Comparison of ENCODE assay signal across 10 cellular contexts in the genomic region with DNA sequence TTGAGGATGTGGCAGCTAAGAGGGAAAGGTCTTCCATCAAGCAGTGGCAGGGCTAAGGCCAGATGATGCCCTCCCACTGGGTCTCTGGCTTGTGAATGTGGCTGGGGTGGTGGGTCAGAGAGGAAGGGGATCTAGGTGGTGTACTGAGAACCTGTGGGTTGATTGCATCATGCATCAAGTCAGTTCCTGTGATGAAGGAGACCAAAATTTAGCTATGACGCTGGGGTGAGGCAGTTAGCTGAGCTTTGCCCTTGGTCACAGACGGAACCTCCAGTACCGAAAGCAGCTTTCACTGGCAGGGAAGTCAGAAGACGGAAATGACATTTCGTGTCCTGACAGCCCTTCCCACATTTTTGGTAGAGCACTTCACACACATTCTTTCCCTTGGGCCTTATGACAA. TPM values are rescaled to one million over a fixed set of nuclear protein-coding genes. Genes with fewer than 3 reads are reported as not detected.
A peak's percentile ranks its signal among the peaks of the same experiment; 100 is the strongest.
DNase-seq lines count a peak whose midpoint lies in the region; ATAC-seq and TF ChIP-seq lines count a peak whose summit lies in the region.
"Had no signal": no experiment of that assay in that cellular context is flagged by ENCODE, and none has a peak within 500 bp of the region (broad histone marks: within the 10 kb centered on the region; RNA-seq: fewer than 3 reads in every experiment).

No MANE protein-coding gene starts in this region.

- H3K4me3 Mint-ChIP-seq in activated T-cell treated with anti-CD3 and anti-CD28 coated beads, Interleukin-2, amount 50 U/mL, for 4 hours, result peak overlapping the region; percentile 11
- H3K4me3 Mint-ChIP-seq in chondrocyte (ENCODE audit: unreplicated experiment), result no peak overlapping the region
- H3K4me3 Mint-ChIP-seq in naive thymus-derived CD4-positive, alpha-beta T cell, result peak overlapping the region in 1 of 10 donors; percentile 3
- no peak overlapping the region for H3K4me3 Mint-ChIP-seq in type B pancreatic cell
- H3K4me3 Mint-ChIP-seq: endodermal cell had no signal

- no peak for ATAC-seq in activated T-cell treated with anti-CD3 and anti-CD28 coated beads, Interleukin-2, amount 50 U/mL, for 4 hours
- ATAC-seq in naive thymus-derived CD4-positive, alpha-beta T cell, result peak; percentile 60
- ATAC-seq in GM21381 (IDR thresholded peaks at IDR 0.05; ENCODE audit: unreplicated experiment), result no peak

- H3K27ac ChIP-seq in naive thymus-derived CD4-positive, alpha-beta T cell (ENCODE audit: low read depth, low read length), result no peak overlapping the region

- peaks cover 0 to 33% (median 0%) of the 10 kb centered on the region in 3 experiments for H3K36me3 ChIP-seq in naive thymus-derived CD4-positive, alpha-beta T cell (ENCODE audit: control insufficient read depth in 2 of 3, insufficient read depth in 3 of 3, low read length in 3 of 3)

- H3K27me3 Mint-ChIP-seq in activated T-cell treated with anti-CD3 and anti-CD28 coated beads, Interleukin-2, amount 50 U/mL, for 4 hours (ENCODE audit: low read depth), result no peaks in the 10 kb centered on the region
- no peaks in the 10 kb centered on the region for H3K27me3 Mint-ChIP-seq in chondrocyte (ENCODE audit: low read depth)
- no peaks in the 10 kb centered on the region for H3K27me3 Mint-ChIP-seq in naive thymus-derived CD4-positive, alpha-beta T cell
- no peaks in the 10 kb centered on the region for H3K27me3 Mint-ChIP-seq in type B pancreatic cell

- H3K4me1 ChIP-seq in naive thymus-derived CD4-positive, alpha-beta T cell (ENCODE audit: control insufficient read depth in 2 of 2, insufficient read depth in 2 of 2, low read length in 2 of 2), result no peaks in the 10 kb centered on the region

- CTCF ChIA-PET in naive thymus-derived CD4-positive, alpha-beta T cell (lab: Charles Lee), result interaction anchor here (0.6 kb wide), 1 partner anchor 588 kb away, joined by 3 read pairs; no protein-coding TSS in a partner anchor

- intact Hi-C loops in naive thymus-derived CD4-positive, alpha-beta T cell (cut with micrococcal nuclease), result loop anchor here in 1 of 2 donors (5.0 kb wide), 1 partner anchor 407 kb away; no protein-coding TSS in a partner anchor

- H3K4me3 ChIP-seq in naive thymus-derived CD4-positive, alpha-beta T cell (ENCODE audit: low read length), result no peak overlapping the region

- H3K9me3 Mint-ChIP-seq in activated T-cell treated with anti-CD3 and anti-CD28 coated beads, Interleukin-2, amount 50 U/mL, for 4 hours, result no peaks in the 10 kb centered on the region
- H3K9me3 Mint-ChIP-seq in chondrocyte (ENCODE audit: low read depth) (no peaks in the 10 kb centered on the region), type B pancreatic cell (no peaks in the 10 kb centered on the region)
- H3K9me3 Mint-ChIP-seq in naive thymus-derived CD4-positive, alpha-beta T cell, result peaks cover 0 to 1% (median 0%) of the 10 kb centered on the region in 11 donors
- H3K9me3 Mint-ChIP-seq: endodermal cell had no signal

- no peaks in the 10 kb centered on the region for H3K27me3 ChIP-seq in naive thymus-derived CD4-positive, alpha-beta T cell (ENCODE audit: control insufficient read depth in 2 of 2, insufficient read depth in 2 of 2, low read length in 2 of 2)

- peaks cover 8% of the 10 kb centered on the region for H3K36me3 Mint-ChIP-seq in activated T-cell treated with anti-CD3 and anti-CD28 coated beads, Interleukin-2, amount 50 U/mL, for 4 hours (ENCODE audit: insufficient read depth)
- H3K36me3 Mint-ChIP-seq in chondrocyte (ENCODE audit: low read depth) (peaks cover 18% of the 10 kb centered on the region), type B pancreatic cell (peaks cover 16% of the 10 kb centered on the region)
- peaks cover 5 to 22% (median 13%) of the 10 kb centered on the region in 5 donors for H3K36me3 Mint-ChIP-seq in naive thymus-derived CD4-positive, alpha-beta T cell

- POLR2A ChIA-PET in naive thymus-derived CD4-positive, alpha-beta T cell (lab: Charles Lee), result no interaction called here

- DNase-seq in activated T-cell treated with anti-CD3 and anti-CD28 coated beads, Interleukin-2, amount 50 U/mL, for 4 hours, result no peak
- no peak for DNase-seq in activated T-cell treated with anti-CD3 and anti-CD28 coated beads for 4 hours
- no peak for DNase-seq in chondrocyte (ENCODE audit: low spot score)
- DNase-seq in naive thymus-derived CD4-positive, alpha-beta T cell, result no peak
- DNase-seq in type B pancreatic cell (ENCODE audit: extremely low spot score, unreplicated experiment), result no peak
- no peak for DNase-seq in activated CD4-positive, CD25-positive, alpha-beta regulatory T cell (lab: John Stamatoyannopoulos, UW)
- no peak for DNase-seq in NCI-H1694 (lab: John Stamatoyannopoulos, UW)
- DNase-seq: endodermal cell, NCI-H2107 had no signal

- H3K9me3 ChIP-seq in naive thymus-derived CD4-positive, alpha-beta T cell (ENCODE audit: control insufficient read depth in 2 of 3, low read length in 3 of 3), result no peaks in the 10 kb centered on the region

- peak overlapping the region; percentile 77 for H3K27ac Mint-ChIP-seq in chondrocyte (ENCODE audit: unreplicated experiment)
- H3K27ac Mint-ChIP-seq in naive thymus-derived CD4-positive, alpha-beta T cell, result peak overlapping the region in 8 of 9 donors; percentile 33 to 85 (median 72)
- peak overlapping the region; percentile 40 for H3K27ac Mint-ChIP-seq in type B pancreatic cell
- H3K27ac Mint-ChIP-seq: endodermal cell had no signal

- no peak for TF ChIP-seq CTCF in chondrocyte (IDR thresholded peaks at IDR 0.05)
- TF ChIP-seq CTCF in type B pancreatic cell (conservative IDR thresholded peaks at IDR 0.05), result no peak

- H3K4me1 Mint-ChIP-seq in activated T-cell treated with anti-CD3 and anti-CD28 coated beads, Interleukin-2, amount 50 U/mL, for 4 hours (ENCODE audit: low read depth), result peaks cover 9% of the 10 kb centered on the region
- H3K4me1 Mint-ChIP-seq in chondrocyte (ENCODE audit: low read depth), result peaks cover 48% of the 10 kb centered on the region
- H3K4me1 Mint-ChIP-seq in naive thymus-derived CD4-positive, alpha-beta T cell, result peaks cover 5 to 31% (median 13%) of the 10 kb centered on the region in 7 donors
- H3K4me1 Mint-ChIP-seq in type B pancreatic cell (ENCODE audit: unreplicated experiment), result peaks cover 19% of the 10 kb centered on the region

RNA-seq across cellular contexts. Expression of a gene that starts 20.7 kb away (rescaled TPM):
- 10 to 100 TPM; 23.8 to 28.9 (median 26.0) TPM for total RNA-seq in activated T-cell treated with anti-CD3 and anti-CD28 coated beads, Interleukin-2, amount 50 U/mL, for 4 hours
- 7.9 to 14.8 TPM (median 9.9 TPM) in 3 replicates for total RNA-seq in chondrocyte
- 100 to 1,000 TPM in 4 of 5 experiments, 10 to 100 TPM in 1; 99.5 to 199 (median 166) TPM for total RNA-seq in naive thymus-derived CD4-positive, alpha-beta T cell
- polyA plus RNA-seq in naive thymus-derived CD4-positive, alpha-beta T cell, result 10 to 100 TPM; 12.8 to 19.9 TPM
- total RNA-seq in type B pancreatic cell (ENCODE audit: low replicate concordance), result 26.3 and 29.5 TPM in 2 replicates

RNA-seq across cellular contexts. Expression of a gene that starts 41.1 kb away (rescaled TPM):
- total RNA-seq in activated T-cell treated with anti-CD3 and anti-CD28 coated beads, Interleukin-2, amount 50 U/mL, for 4 hours, result 10 to 100 TPM in 2 of 3 donors, 1 to 10 TPM in 1; 9.4 to 13.8 (median 13.0) TPM
- total RNA-seq in chondrocyte, result 58.8 to 81.0 TPM (median 79.4 TPM) in 3 replicates
- 10 to 100 TPM; 10.9 to 26.1 (median 16.4) TPM for total RNA-seq in naive thymus-derived CD4-positive, alpha-beta T cell
- 10 to 100 TPM; 18.4 to 20.0 TPM for polyA plus RNA-seq in naive thymus-derived CD4-positive, alpha-beta T cell
- total RNA-seq in type B pancreatic cell (ENCODE audit: low replicate concordance), result 170 and 313 TPM in 2 replicates
